2 cellular contexts compared by ENCODE assay signal in genomic region chr2:218642121-218642656, GRCh38.
TF ChIP-seq lines count a peak whose summit lies in the region.

No MANE protein-coding gene starts in this region.

TF ChIP-seq in A549, 52 proteins besides CTCF, POLR2A, EP300 and RAD21:
- TF ChIP-seq FOSL2 (IDR thresholded peaks at IDR 0.05) = no peak
- no peak for TF ChIP-seq FOSL2 (CRISPR knock-in tag; IDR thresholded peaks at IDR 0.05)
- no peak for TF ChIP-seq NR3C1 (IDR thresholded peaks at IDR 0.05)
- no peak for TF ChIP-seq PHF8 (IDR thresholded peaks at IDR 0.05; ENCODE audit: borderline replicate concordance, low read depth)

TF ChIP-seq in IMR-90, 13 proteins besides CTCF, POLR2A, EP300 and RAD21:
- TF ChIP-seq NFE2L2 (IDR thresholded peaks at IDR 0.05; ENCODE audit: low read depth, low read length) (no peak), MAZ (IDR thresholded peaks at IDR 0.05; ENCODE audit: borderline replicate concordance, low read depth, low read length) (no peak), RCOR1 (IDR thresholded peaks at IDR 0.05; ENCODE audit: insufficient replicate concordance, low read length) (no peak), CHD1 (IDR thresholded peaks at IDR 0.05; ENCODE audit: low read depth, low read length) (no peak), RFX5 (IDR thresholded peaks at IDR 0.05; ENCODE audit: low read depth, low read length) (no peak), MAFK (IDR thresholded peaks at IDR 0.05; ENCODE audit: low read depth, low read length) (no peak), CEBPB (IDR thresholded peaks at IDR 0.05; ENCODE audit: low read depth, low read length) (no peak), BHLHE40 (IDR thresholded peaks at IDR 0.05; ENCODE audit: low read depth, low read length) (no peak)
